Comparison of ENCODE assay signal across 1 cellular context in genomic region chr9:128067898-128068655, GRCh38.
TF ChIP-seq lines count a peak whose summit lies in the region.

TSS of gene SLC25A25 (plus strand) at chr9:128068232. CDS start at chr9:128068320, 88 bp downstream.

TF ChIP-seq in K562, 482 proteins besides CTCF, POLR2A, EP300 and RAD21 (continued from another document and continues in another):
- TF ChIP-seq E2F8 (IDR thresholded peaks at IDR 0.05; ENCODE audit: low read depth, partially characterized antibody) (no peak), GTF2F1 (IDR thresholded peaks at IDR 0.05; ENCODE audit: low read depth, low read length) (no peak), ZNF384 (IDR thresholded peaks at IDR 0.05; ENCODE audit: low read depth, low read length) (no peak), MAFK (IDR thresholded peaks at IDR 0.05; ENCODE audit: low read length) (no peak), ZC3H8 (IDR thresholded peaks at IDR 0.05) (no peak), ZNF23 (CRISPR knock-in tag; IDR thresholded peaks at IDR 0.05) (no peak), ZBTB26 (CRISPR knock-in tag; IDR thresholded peaks at IDR 0.05) (no peak), ZNF780A (CRISPR knock-in tag; IDR thresholded peaks at IDR 0.05) (no peak), FUS (optimal IDR thresholded peaks at IDR 0.05; ENCODE audit: low read depth, low read length) (no peak), NFIX (CRISPR knock-in tag; IDR thresholded peaks at IDR 0.05; ENCODE audit: low read depth) (no peak), HNRNPL (IDR thresholded peaks at IDR 0.05; ENCODE audit: low read depth, low read length) (no peak), CSDE1 (IDR thresholded peaks at IDR 0.05) (no peak), ZNF699 (CRISPR knock-in tag; IDR thresholded peaks at IDR 0.05; ENCODE audit: insufficient replicate concordance) (no peak), ZKSCAN1 (IDR thresholded peaks at IDR 0.05; ENCODE audit: low read depth, low read length) (no peak), NBN (IDR thresholded peaks at IDR 0.05; ENCODE audit: low read depth) (no peak), CC2D1A (IDR thresholded peaks at IDR 0.05) (no peak), TCF7L2 (IDR thresholded peaks at IDR 0.05; ENCODE audit: low read depth, low read length) (no peak), ZNF551 (CRISPR knock-in tag; IDR thresholded peaks at IDR 0.05) (no peak), SMAD4 (CRISPR knock-in tag; conservative IDR thresholded peaks at IDR 0.05) (peak; percentile 60), JUNB (CRISPR knock-in tag; conservative IDR thresholded peaks at IDR 0.05) (no peak), SAFB2 (IDR thresholded peaks at IDR 0.05; ENCODE audit: borderline replicate concordance, low read depth, low read length, severe bottlenecking) (no peak), RBM14 (IDR thresholded peaks at IDR 0.05; ENCODE audit: borderline replicate concordance, insufficient read depth, low read depth, low read length) (0 out of 2 replicates have a peak, but pooled peaks have one; percentile 91), RAD51 (IDR thresholded peaks at IDR 0.05; ENCODE audit: borderline replicate concordance, low read depth) (peak; percentile 59; the same call in 1 of the 2 replicates), RBFOX2 (IDR thresholded peaks at IDR 0.05; ENCODE audit: low read depth, low read length) (peak; percentile 88), ZNF263 (CRISPR knock-in tag; IDR thresholded peaks at IDR 0.05; ENCODE audit: borderline replicate concordance) (no peak; the same call in 1 of the 2 replicates), FOXA3 (CRISPR knock-in tag; conservative IDR thresholded peaks at IDR 0.05 in 1 of 2, IDR thresholded peaks at IDR 0.05 in 1 of 2) (no peak), MEIS2 (IDR thresholded peaks at IDR 0.05; ENCODE audit: partially characterized antibody) (peak; percentile 70), NR2F6 (CRISPR knock-in tag; IDR thresholded peaks at IDR 0.05) (no peak)
- TF ChIP-seq, protein P1, sequence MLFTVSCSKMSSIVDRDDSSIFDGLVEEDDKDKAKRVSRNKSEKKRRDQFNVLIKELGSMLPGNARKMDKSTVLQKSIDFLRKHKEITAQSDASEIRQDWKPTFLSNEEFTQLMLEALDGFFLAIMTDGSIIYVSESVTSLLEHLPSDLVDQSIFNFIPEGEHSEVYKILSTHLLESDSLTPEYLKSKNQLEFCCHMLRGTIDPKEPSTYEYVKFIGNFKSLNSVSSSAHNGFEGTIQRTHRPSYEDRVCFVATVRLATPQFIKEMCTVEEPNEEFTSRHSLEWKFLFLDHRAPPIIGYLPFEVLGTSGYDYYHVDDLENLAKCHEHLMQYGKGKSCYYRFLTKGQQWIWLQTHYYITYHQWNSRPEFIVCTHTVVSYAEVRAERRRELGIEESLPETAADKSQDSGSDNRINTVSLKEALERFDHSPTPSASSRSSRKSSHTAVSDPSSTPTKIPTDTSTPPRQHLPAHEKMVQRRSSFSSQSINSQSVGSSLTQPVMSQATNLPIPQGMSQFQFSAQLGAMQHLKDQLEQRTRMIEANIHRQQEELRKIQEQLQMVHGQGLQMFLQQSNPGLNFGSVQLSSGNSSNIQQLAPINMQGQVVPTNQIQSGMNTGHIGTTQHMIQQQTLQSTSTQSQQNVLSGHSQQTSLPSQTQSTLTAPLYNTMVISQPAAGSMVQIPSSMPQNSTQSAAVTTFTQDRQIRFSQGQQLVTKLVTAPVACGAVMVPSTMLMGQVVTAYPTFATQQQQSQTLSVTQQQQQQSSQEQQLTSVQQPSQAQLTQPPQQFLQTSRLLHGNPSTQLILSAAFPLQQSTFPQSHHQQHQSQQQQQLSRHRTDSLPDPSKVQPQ (CRISPR knock-in tag; IDR thresholded peaks at IDR 0.05; ENCODE audit: borderline replicate concordance): no peak
- TF ChIP-seq, protein P2, sequence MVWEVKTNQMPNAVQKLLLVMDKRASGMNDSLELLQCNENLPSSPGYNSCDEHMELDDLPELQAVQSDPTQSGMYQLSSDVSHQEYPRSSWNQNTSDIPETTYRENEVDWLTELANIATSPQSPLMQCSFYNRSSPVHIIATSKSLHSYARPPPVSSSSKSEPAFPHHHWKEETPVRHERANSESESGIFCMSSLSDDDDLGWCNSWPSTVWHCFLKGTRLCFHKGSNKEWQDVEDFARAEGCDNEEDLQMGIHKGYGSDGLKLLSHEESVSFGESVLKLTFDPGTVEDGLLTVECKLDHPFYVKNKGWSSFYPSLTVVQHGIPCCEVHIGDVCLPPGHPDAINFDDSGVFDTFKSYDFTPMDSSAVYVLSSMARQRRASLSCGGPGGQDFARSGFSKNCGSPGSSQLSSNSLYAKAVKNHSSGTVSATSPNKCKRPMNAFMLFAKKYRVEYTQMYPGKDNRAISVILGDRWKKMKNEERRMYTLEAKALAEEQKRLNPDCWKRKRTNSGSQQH (CRISPR knock-in tag; IDR thresholded peaks at IDR 0.05): no peak
- TF ChIP-seq, protein P3, sequence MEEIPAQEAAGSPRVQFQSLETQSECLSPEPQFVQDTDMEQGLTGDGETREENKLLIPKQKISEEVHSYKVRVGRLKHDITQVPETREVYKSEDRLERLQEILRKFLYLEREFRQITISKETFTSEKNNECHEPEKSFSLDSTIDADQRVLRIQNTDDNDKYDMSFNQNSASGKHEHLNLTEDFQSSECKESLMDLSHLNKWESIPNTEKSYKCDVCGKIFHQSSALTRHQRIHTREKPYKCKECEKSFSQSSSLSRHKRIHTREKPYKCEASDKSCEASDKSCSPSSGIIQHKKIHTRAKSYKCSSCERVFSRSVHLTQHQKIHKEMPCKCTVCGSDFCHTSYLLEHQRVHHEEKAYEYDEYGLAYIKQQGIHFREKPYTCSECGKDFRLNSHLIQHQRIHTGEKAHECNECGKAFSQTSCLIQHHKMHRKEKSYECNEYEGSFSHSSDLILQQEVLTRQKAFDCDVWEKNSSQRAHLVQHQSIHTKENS (CRISPR knock-in tag; IDR thresholded peaks at IDR 0.05): no peak
- TF ChIP-seq, protein P4, sequence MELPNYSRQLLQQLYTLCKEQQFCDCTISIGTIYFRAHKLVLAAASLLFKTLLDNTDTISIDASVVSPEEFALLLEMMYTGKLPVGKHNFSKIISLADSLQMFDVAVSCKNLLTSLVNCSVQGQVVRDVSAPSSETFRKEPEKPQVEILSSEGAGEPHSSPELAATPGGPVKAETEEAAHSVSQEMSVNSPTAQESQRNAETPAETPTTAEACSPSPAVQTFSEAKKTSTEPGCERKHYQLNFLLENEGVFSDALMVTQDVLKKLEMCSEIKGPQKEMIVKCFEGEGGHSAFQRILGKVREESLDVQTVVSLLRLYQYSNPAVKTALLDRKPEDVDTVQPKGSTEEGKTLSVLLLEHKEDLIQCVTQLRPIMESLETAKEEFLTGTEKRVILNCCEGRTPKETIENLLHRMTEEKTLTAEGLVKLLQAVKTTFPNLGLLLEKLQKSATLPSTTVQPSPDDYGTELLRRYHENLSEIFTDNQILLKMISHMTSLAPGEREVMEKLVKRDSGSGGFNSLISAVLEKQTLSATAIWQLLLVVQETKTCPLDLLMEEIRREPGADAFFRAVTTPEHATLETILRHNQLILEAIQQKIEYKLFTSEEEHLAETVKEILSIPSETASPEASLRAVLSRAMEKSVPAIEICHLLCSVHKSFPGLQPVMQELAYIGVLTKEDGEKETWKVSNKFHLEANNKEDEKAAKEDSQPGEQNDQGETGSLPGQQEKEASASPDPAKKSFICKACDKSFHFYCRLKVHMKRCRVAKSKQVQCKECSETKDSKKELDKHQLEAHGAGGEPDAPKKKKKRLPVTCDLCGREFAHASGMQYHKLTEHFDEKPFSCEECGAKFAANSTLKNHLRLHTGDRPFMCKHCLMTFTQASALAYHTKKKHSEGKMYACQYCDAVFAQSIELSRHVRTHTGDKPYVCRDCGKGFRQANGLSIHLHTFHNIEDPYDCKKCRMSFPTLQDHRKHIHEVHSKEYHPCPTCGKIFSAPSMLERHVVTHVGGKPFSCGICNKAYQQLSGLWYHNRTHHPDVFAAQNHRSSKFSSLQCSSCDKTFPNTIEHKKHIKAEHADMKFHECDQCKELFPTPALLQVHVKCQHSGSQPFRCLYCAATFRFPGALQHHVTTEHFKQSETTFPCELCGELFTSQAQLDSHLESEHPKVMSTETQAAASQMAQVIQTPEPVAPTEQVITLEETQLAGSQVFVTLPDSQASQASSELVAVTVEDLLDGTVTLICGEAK (IDR thresholded peaks at IDR 0.05): no peak
- TF ChIP-seq, protein P4 (CRISPR knock-in tag; IDR thresholded peaks at IDR 0.05): no peak
- TF ChIP-seq, protein P5, sequence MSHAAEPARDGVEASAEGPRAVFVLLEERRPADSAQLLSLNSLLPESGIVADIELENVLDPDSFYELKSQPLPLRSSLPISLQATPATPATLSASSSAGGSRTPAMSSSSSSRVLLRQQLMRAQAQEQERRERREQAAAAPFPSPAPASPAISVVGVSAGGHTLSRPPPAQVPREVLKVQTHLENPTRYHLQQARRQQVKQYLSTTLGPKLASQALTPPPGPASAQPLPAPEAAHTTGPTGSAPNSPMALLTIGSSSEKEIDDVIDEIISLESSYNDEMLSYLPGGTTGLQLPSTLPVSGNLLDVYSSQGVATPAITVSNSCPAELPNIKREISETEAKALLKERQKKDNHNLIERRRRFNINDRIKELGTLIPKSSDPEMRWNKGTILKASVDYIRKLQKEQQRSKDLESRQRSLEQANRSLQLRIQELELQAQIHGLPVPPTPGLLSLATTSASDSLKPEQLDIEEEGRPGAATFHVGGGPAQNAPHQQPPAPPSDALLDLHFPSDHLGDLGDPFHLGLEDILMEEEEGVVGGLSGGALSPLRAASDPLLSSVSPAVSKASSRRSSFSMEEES (CRISPR knock-in tag; IDR thresholded peaks at IDR 0.05): no peak
